In genomic region chr21:38170283-38170682, GRCh38 we compare ENCODE assay signal across 8 cellular contexts.
DNase-seq lines count a peak whose midpoint lies in the region; ATAC-seq, FAIRE-seq and TF ChIP-seq lines count a peak whose summit lies in the region.

No MANE protein-coding gene starts in this region.

- H3K4me1 ChIP-seq in DND-41 (ENCODE audit: insufficient read depth, low read length) = no peaks in the 10 kb centered on the region
- H3K4me1 ChIP-seq in GM12878 (ENCODE audit: control insufficient read depth, insufficient read depth, low read length) = no peaks in the 10 kb centered on the region
- no peaks in the 10 kb centered on the region for H3K4me1 ChIP-seq in colonic mucosa

- RAD21 ChIA-PET in GM12878 (lab: Charles Lee; ENCODE audit: unreplicated experiment) = interaction anchor here (0.7 to 7.3 kb wide), 5 partner anchors 10 to 187 kb away, joined by 3 to 63 read pairs (median 3); no protein-coding TSS in a partner anchor

- no TSS peak for BruUV-seq in GM12878 (replicated peaks; lab: Mats Ljungman, UMichigan)

- in situ Hi-C loops in GM12878 (cut with MboI) = no loop called here

- no peaks in the 10 kb centered on the region for H3K79me2 ChIP-seq in DND-41 (ENCODE audit: insufficient read depth, low read length)
- H3K79me2 ChIP-seq in GM12878 (ENCODE audit: control insufficient read depth, insufficient read depth, low read length) = no peaks in the 10 kb centered on the region

- SMC1A ChIA-PET in GM12878 (lab: Charles Lee; ENCODE audit: uncharacterized antibody, unreplicated experiment) = interaction anchor here (1.9 to 2.3 kb wide), 2 partner anchors 182 to 185 kb away, joined by 10 to 26 read pairs; no protein-coding TSS in a partner anchor

- no peak for TF ChIP-seq POLR2A in GM12878 (IDR thresholded peaks at IDR 0.05; ENCODE audit: low read depth, low read length)

- no peak overlapping the region for H3K27ac ChIP-seq in DND-41 (ENCODE audit: low read length)
- H3K27ac ChIP-seq in GM12878 (ENCODE audit: control insufficient read depth, insufficient read depth) = no peak overlapping the region
- no peak overlapping the region for H3K27ac ChIP-seq in colonic mucosa

- H3K4me3 ChIP-seq in DND-41 (ENCODE audit: low read depth in 1 of 2, low read length in 2 of 2) (no peak overlapping the region), GM12878 (no peak overlapping the region), colonic mucosa (no peak overlapping the region)

- H3K36me3 ChIP-seq in DND-41 (ENCODE audit: insufficient read depth, low read length) (no peaks in the 10 kb centered on the region), GM12878 (ENCODE audit: control insufficient read depth in 2 of 2, insufficient read depth in 2 of 2, low read length in 1 of 2) (no peaks in the 10 kb centered on the region), colonic mucosa (no peaks in the 10 kb centered on the region)

- no peak overlapping the region for H2AFZ ChIP-seq in DND-41 (ENCODE audit: low read depth, low read length)
- no peak overlapping the region for H2AFZ ChIP-seq in GM12878 (ENCODE audit: control insufficient read depth, low read depth, low read length)

- POLR2A ChIA-PET in GM12878 (lab: Charles Lee) = no interaction called here

- CTCF ChIA-PET in GM12878 (lab: Yijun Ruan, JAX) = interaction anchor here (1.1 to 11.3 kb wide), 5 partner anchors 10 to 184 kb away, joined by 3 to 164 read pairs (median 8); no protein-coding TSS in a partner anchor

- DNase-seq in DND-41 = no peak
- DNase-seq in HT-29 (ENCODE audit: low spot score) = peak; percentile 11
- no peak for DNase-seq in GM12878 (ENCODE audit: low read depth, low spot score)
- DNase-seq in mucosa of gallbladder (ENCODE audit: low spot score) = peak; percentile 27
- DNase-seq in colonic mucosa = no peak
- DNase-seq in stimulated activated CD4-positive, alpha-beta T cell treated with anti-CD3 and anti-CD28 coated beads, Interleukin-12 subunit alpha, Interleukin-12 subunit beta, amount 100 ng/mL, for 4 hours = no peak
- no peak for DNase-seq in germinal center (ENCODE audit: low spot score)

- intact Hi-C loops in GM12878 (cut with micrococcal nuclease; ENCODE audit: unreplicated experiment) = loop anchor here (1.0 to 5.0 kb wide), 3 partner anchors 47 to 186 kb away; no protein-coding TSS in a partner anchor
- intact Hi-C loops in colonic mucosa (cut with DNase I) = no loop called here

- no peak for FAIRE-seq in GM12878 (lab: Jason Lieb, UNC)

- H3K9me3 ChIP-seq in DND-41 (ENCODE audit: insufficient read depth, low read length, severe bottlenecking) = no peaks in the 10 kb centered on the region
- no peaks in the 10 kb centered on the region for H3K9me3 ChIP-seq in GM12878 (replicated peaks; ENCODE audit: control insufficient read depth, insufficient read depth, low read length)
- H3K9me3 ChIP-seq in colonic mucosa = no peaks in the 10 kb centered on the region

- H3K4me2 ChIP-seq in DND-41 (ENCODE audit: insufficient read depth, low read length) (no peak overlapping the region), GM12878 (ENCODE audit: control insufficient read depth, insufficient read depth) (no peak overlapping the region)

- no peak for TF ChIP-seq EP300 in GM12878 (IDR thresholded peaks at IDR 0.05; ENCODE audit: borderline replicate concordance in 1 of 2, control insufficient read depth in 1 of 2, low read depth in 2 of 2, low read length in 2 of 2)

- no peak overlapping the region for H3K9ac ChIP-seq in DND-41 (ENCODE audit: low read depth, low read length)
- no peak overlapping the region for H3K9ac ChIP-seq in GM12878 (ENCODE audit: control insufficient read depth, insufficient read depth, low read length)
- no peak overlapping the region for H3K9ac ChIP-seq in colonic mucosa (ENCODE audit: low read depth in 2 of 2, low read length in 2 of 2)

- H3K27me3 ChIP-seq in DND-41 (ENCODE audit: insufficient read depth, low read length, poor library complexity) = no peaks in the 10 kb centered on the region
- no peaks in the 10 kb centered on the region; a peak in 1 of 4 replicates for H3K27me3 ChIP-seq in GM12878 (replicated peaks in 1 of 2; ENCODE audit: control insufficient read depth in 2 of 2, insufficient read depth in 2 of 2, low read length in 1 of 2)
- no peaks in the 10 kb centered on the region for H3K27me3 ChIP-seq in colonic mucosa

- peak; percentile 62 for TF ChIP-seq RAD21 in GM12878 (IDR thresholded peaks at IDR 0.05; ENCODE audit: insufficient read depth, low read depth, low read length)

- TF ChIP-seq CTCF in DND-41 (IDR thresholded peaks at IDR 0.05; ENCODE audit: borderline replicate concordance, extremely low read depth, low read length, poor library complexity, severe bottlenecking) (peak; percentile 39), GM12878 (IDR thresholded peaks at IDR 0.05 in 2 of 3, conservative IDR thresholded peaks at IDR 0.05 in 1 of 3; ENCODE audit: control insufficient read depth in 2 of 3, extremely low read depth in 1 of 3, insufficient read depth in 1 of 3, low read depth in 3 of 3, low read length in 3 of 3) (peak; percentile 36 to 82 (median 68); a peak in 5 of 6 replicates), colonic mucosa (IDR thresholded peaks at IDR 0.05) (no peak)

- ATAC-seq in DND-41 (ENCODE audit: insufficient read depth, low read depth) (no peak), GM12878 (peak; percentile 76), HG03025 (IDR thresholded peaks at IDR 0.05; ENCODE audit: low FRiP score, unreplicated experiment) (no peak)

- WGBS in GM12878 (ENCODE audit: insufficient coverage, insufficient replicate concordance, low lambda C conversion rate, missing lambda C conversion rate) = 0% methylated on average over 2 of the region's 2 CpGs

- no peaks in the 10 kb centered on the region for H4K20me1 ChIP-seq in DND-41 (ENCODE audit: insufficient read depth, low read length)
- no peaks in the 10 kb centered on the region for H4K20me1 ChIP-seq in GM12878 (ENCODE audit: control insufficient read depth, insufficient read depth)

TF ChIP-seq in GM12878, 131 proteins besides CTCF, POLR2A, EP300 and RAD21:
- no peak for TF ChIP-seq ZBTB33 (IDR thresholded peaks at IDR 0.05)
- TF ChIP-seq SMC3 (IDR thresholded peaks at IDR 0.05; ENCODE audit: borderline replicate concordance, low read length) = peak; percentile 89
TF ChIP-seq in GM12878: peak in this region for 1.

Comparison
In these comparisons a context has a peak if more than half of its experiments do, and no peak if none do; other contexts are left out.
1. DNase-seq: peak in HT-29 (single experiment) and mucosa of gallbladder (single experiment); none in DND-41 (single experiment), GM12878 (single experiment), colonic mucosa (single experiment), stimulated activated CD4-positive, alpha-beta T cell treated with anti-CD3 and anti-CD28 coated beads, Interleukin-12 subunit alpha, Interleukin-12 subunit beta, amount 100 ng/mL, for 4 hours (single experiment) and germinal center (single experiment).